In the genomic region with DNA sequence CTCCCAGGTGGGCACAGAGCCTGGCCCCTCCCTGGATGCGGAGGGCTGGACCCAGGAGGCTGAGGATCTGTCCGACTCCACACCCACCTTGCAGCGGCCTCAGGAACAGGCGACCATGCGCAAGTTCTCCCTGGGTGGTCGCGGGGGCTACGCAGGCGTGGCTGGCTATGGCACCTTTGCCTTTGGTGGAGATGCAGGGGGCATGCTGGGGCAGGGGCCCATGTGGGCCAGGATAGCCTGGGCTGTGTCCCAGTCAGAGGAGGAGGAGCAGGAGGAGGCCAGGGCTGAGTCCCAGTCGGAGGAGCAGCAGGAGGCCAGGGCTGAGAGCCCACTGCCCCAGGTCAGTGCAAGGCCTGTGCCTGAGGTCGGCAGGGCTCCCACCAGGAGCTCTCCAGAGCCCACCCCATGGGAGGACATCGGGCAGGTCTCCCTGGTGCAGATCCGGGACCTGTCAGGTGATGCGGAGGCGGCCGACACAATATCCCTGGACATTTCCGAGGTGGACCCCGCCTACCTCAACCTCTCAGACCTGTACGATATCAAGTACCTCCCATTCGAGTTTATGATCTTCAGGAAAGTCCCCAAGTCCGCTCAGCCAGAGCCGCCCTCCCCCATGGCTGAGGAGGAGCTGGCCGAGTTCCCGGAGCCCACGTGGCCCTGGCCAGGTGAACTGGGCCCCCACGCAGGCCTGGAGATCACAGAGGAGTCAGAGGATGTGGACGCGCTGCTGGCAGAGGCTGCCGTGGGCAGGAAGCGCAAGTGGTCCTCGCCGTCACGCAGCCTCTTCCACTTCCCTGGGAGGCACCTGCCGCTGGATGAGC, we compare ENCODE assay signal across 18 cellular contexts. TPM values are rescaled to one million over a fixed set of nuclear protein-coding genes. Genes with fewer than 3 reads are reported as not detected.
DNase-seq lines count a peak whose midpoint lies in the region; ATAC-seq, FAIRE-seq and TF ChIP-seq lines count a peak whose summit lies in the region.
"Had no signal": no experiment of that assay in that cellular context is flagged by ENCODE, and none has a peak within 500 bp of the region (broad histone marks: within the 10 kb centered on the region; RNA-seq: fewer than 3 reads in every experiment).

No MANE protein-coding gene starts in this region.

- peaks cover 3 to 99% of the 10 kb centered on the region in 2 donors for H3K36me3 ChIP-seq in psoas muscle (ENCODE audit: insufficient read depth in 1 of 2, low read depth in 1 of 2)
- H3K36me3 ChIP-seq: HAP-1 had no signal

- H3K36me3 Mint-ChIP-seq in activated naive CD8-positive, alpha-beta T cell treated with anti-CD3 and anti-CD28 coated beads, Interleukin-2, amount 50 U/mL, for 24 hours (ENCODE audit: low read depth) = no peaks in the 10 kb centered on the region
- H3K36me3 Mint-ChIP-seq: mesothelial cell of epicardium; stimulated activated memory B cell treated with anti-CD40 and anti-IgM and Interleukin-4, amounts not matched to agents 10 μg/mL and 1 μg/mL and 100 μg/mL, for 72 hours had no signal

- ATAC-seq in left cardiac atrium = no peak
- peak in 1 of 4 donors; percentile 2 for ATAC-seq in psoas muscle
- no peak for ATAC-seq in GM19452 (IDR thresholded peaks at IDR 0.05; ENCODE audit: unreplicated experiment)
- no peak for ATAC-seq in activated naive CD8-positive, alpha-beta T cell treated with anti-CD3 and anti-CD28 coated beads, Interleukin-2, amount 50 U/mL, for 24 hours
- ATAC-seq: stimulated activated memory B cell treated with anti-CD40 and anti-IgM and Interleukin-4, amounts not matched to agents 10 μg/mL and 1 μg/mL and 100 μg/mL, for 72 hours had no signal

- DNase-seq in DMS153 treated with DMSO at 0.1 percent for 48 hours (lab: John Stamatoyannopoulos, UW; ENCODE audit: unreplicated experiment) (peak; percentile 16), RCC 7860 (ENCODE audit: low spot score) (peak; percentile 14), left cardiac atrium (peak; percentile 25), psoas muscle (peak; percentile 25 to 75), GM19239 (ENCODE audit: insufficient read length, low spot score) (no peak), medulla oblongata (ENCODE audit: extremely low spot score) (no peak)
- no peak for DNase-seq in activated naive CD8-positive, alpha-beta T cell treated with anti-CD3 and anti-CD28 coated beads, Interleukin-2, amount 50 U/mL, for 24 hours
- DNase-seq: AML-193; NCI-H1092 treated with DMSO at 0.1 percent for 48 hours; NCI-H524 treated with DMSO at 0.1 percent for 48 hours; stimulated activated CD4-positive, alpha-beta T cell treated with anti-CD3 and anti-CD28 coated beads, Interleukin-4, amount 100 ng/mL, for 24 hours had no signal

- no peak for TF ChIP-seq CTCF in psoas muscle (IDR thresholded peaks at IDR 0.05)

- peaks cover 19% of the 10 kb centered on the region for H3K4me1 ChIP-seq in psoas muscle
- H3K4me1 ChIP-seq: HAP-1 had no signal

- H3K27ac Mint-ChIP-seq in activated naive CD8-positive, alpha-beta T cell treated with anti-CD3 and anti-CD28 coated beads, Interleukin-2, amount 50 U/mL, for 24 hours = no peak overlapping the region
- H3K27ac Mint-ChIP-seq: stimulated activated memory B cell treated with anti-CD40 and anti-IgM and Interleukin-4, amounts not matched to agents 10 μg/mL and 1 μg/mL and 100 μg/mL, for 72 hours had no signal

- no peak overlapping the region for H3K4me3 Mint-ChIP-seq in activated naive CD8-positive, alpha-beta T cell treated with anti-CD3 and anti-CD28 coated beads, Interleukin-2, amount 50 U/mL, for 24 hours
- H3K4me3 Mint-ChIP-seq: central memory CD8-positive, alpha-beta T cell; mesothelial cell of epicardium; stimulated activated memory B cell treated with anti-CD40 and anti-IgM and Interleukin-4, amounts not matched to agents 10 μg/mL and 1 μg/mL and 100 μg/mL, for 72 hours had no signal

- FAIRE-seq in RCC 7860 (lab: Jason Lieb, UNC) (no peak), GM19239 (lab: Jason Lieb, UNC) (no peak)

- H3K27me3 Mint-ChIP-seq in activated naive CD8-positive, alpha-beta T cell treated with anti-CD3 and anti-CD28 coated beads, Interleukin-2, amount 50 U/mL, for 24 hours = no peaks in the 10 kb centered on the region
- H3K27me3 Mint-ChIP-seq: central memory CD8-positive, alpha-beta T cell had no signal

- intact Hi-C loops in left cardiac atrium (cut with DNase I) (no loop called here), psoas muscle (cut with DNase I) (no loop called here)

- no peak overlapping the region for H3K4me3 ChIP-seq in psoas muscle
- H3K4me3 ChIP-seq: HAP-1 had no signal

- WGBS in psoas muscle, 3 donors = 51 to 63% (median 51%) methylated on average over 31 to 34 of the region's 34 CpGs

- no peaks in the 10 kb centered on the region for H3K9me3 Mint-ChIP-seq in activated naive CD8-positive, alpha-beta T cell treated with anti-CD3 and anti-CD28 coated beads, Interleukin-2, amount 50 U/mL, for 24 hours
- H3K9me3 Mint-ChIP-seq: central memory CD8-positive, alpha-beta T cell; mesothelial cell of epicardium; stimulated activated memory B cell treated with anti-CD40 and anti-IgM and Interleukin-4, amounts not matched to agents 10 μg/mL and 1 μg/mL and 100 μg/mL, for 72 hours had no signal

- H3K9me3 ChIP-seq in psoas muscle = no peaks in the 10 kb centered on the region
- H3K9me3 ChIP-seq: HAP-1 had no signal

- no peaks in the 10 kb centered on the region for H3K4me1 Mint-ChIP-seq in activated naive CD8-positive, alpha-beta T cell treated with anti-CD3 and anti-CD28 coated beads, Interleukin-2, amount 50 U/mL, for 24 hours
- H3K4me1 Mint-ChIP-seq: central memory CD8-positive, alpha-beta T cell had no signal

- H3K27ac ChIP-seq in psoas muscle = peak overlapping the region; percentile 58

- H3K27me3 ChIP-seq in psoas muscle (ENCODE audit: insufficient read depth in 3 of 3, low read length in 2 of 3) = no peaks in the 10 kb centered on the region

RNA-seq across cellular contexts. Expression of gene TRIM11, which starts 34.2 kb away (rescaled TPM):
- total RNA-seq in left cardiac atrium (1 to 10 TPM; 9.0 to 9.5 TPM), psoas muscle (1 to 10 TPM; 2.8 to 4.5 (median 4.0) TPM)
- 1 to 10 TPM; 3.1 to 6.3 (median 3.6) TPM for polyA plus RNA-seq in psoas muscle

RNA-seq across cellular contexts. Expression of gene TRIM17, which starts 44.3 kb away (rescaled TPM):
- under 1 TPM; 0.42 to 0.88 TPM for total RNA-seq in left cardiac atrium
- not detected for total RNA-seq in psoas muscle
- under 1 TPM in 1 of 3 donors, not detected in 2; 0.03 TPM for polyA plus RNA-seq in psoas muscle
- total RNA-seq: HT1080, SK-MEL-5 had no signal

Comparison
In these comparisons a context has a peak if more than half of its experiments do, and no peak if none do; other contexts are left out.
1. DNase-seq: peak in DMS153 treated with DMSO at 0.1 percent for 48 hours (single experiment), RCC 7860 (single experiment), left cardiac atrium (single experiment) and psoas muscle (2 of 2); none in GM19239 (single experiment), medulla oblongata (single experiment) and activated naive CD8-positive, alpha-beta T cell treated with anti-CD3 and anti-CD28 coated beads, Interleukin-2, amount 50 U/mL, for 24 hours (single experiment).